In the genomic region with DNA sequence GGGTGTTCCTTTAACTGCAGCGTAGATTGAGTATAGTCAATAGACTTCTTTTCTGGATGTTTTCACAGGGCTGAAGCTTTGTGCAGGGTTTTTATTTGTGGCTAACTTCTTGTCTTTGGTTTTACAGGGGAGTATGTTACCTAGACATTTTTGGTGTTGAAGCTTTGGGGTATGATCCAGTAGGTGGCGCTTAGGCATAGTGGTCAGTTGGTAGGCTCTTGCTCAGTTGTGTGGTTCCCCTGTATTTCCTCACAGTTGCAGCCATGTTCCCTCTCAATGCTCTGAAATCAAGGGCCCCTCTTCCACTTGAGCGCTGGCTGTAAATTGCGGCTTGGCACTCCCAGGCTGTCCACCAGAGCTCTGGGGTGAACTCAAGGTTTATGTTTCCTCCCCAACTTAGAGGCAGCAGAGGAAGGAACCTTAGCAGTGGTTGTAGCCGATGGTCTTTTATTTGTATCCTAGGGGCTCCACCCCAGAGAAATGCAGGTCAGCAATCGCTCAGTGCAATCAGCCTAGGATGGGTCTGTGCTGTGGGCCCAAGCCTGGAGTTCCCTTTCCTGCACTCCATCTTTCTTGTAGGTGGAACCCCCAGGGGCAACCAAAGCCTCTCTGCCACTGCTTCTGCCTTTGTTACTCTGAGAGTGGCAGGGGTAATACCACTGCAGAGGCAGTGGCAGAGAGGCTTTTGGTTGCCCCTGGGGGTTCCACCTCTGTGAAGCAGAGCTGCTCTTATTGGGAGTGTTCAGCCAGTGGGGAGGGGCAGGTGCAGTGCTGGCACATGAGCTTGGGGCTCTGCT, we compare ENCODE assay signal across 8 cellular contexts.
DNase-seq lines count a peak whose midpoint lies in the region; ATAC-seq and TF ChIP-seq lines count a peak whose summit lies in the region.

No MANE protein-coding gene starts in this region.

- H3K4me3 ChIP-seq in AG04449 (ENCODE audit: low read depth, low read length) = no peak overlapping the region

- no peak overlapping the region for H3K4me3 Mint-ChIP-seq in activated naive CD8-positive, alpha-beta T cell treated with anti-CD3 and anti-CD28 coated beads, Interleukin-2, amount 50 U/mL, for 24 hours

- POLR2A ChIA-PET in AG04449 (lab: Yijun Ruan, JAX) = interaction anchor here (0.7 kb wide), 1 partner anchor 127 kb away, joined by 3 read pairs; no protein-coding TSS in a partner anchor

- no peaks in the 10 kb centered on the region for H3K36me3 Mint-ChIP-seq in activated naive CD8-positive, alpha-beta T cell treated with anti-CD3 and anti-CD28 coated beads, Interleukin-2, amount 50 U/mL, for 24 hours (ENCODE audit: low read depth)

- no peaks in the 10 kb centered on the region for H3K9me3 Mint-ChIP-seq in activated naive CD8-positive, alpha-beta T cell treated with anti-CD3 and anti-CD28 coated beads, Interleukin-2, amount 50 U/mL, for 24 hours

- no peak overlapping the region for H3K27ac Mint-ChIP-seq in activated naive CD8-positive, alpha-beta T cell treated with anti-CD3 and anti-CD28 coated beads, Interleukin-2, amount 50 U/mL, for 24 hours

- ATAC-seq in HG02798 (IDR thresholded peaks at IDR 0.05; ENCODE audit: poor library complexity, unreplicated experiment) = peak; percentile 76
- ATAC-seq in activated naive CD8-positive, alpha-beta T cell treated with anti-CD3 and anti-CD28 coated beads, Interleukin-2, amount 50 U/mL, for 24 hours = peak; percentile 48

- H3K27me3 Mint-ChIP-seq in activated naive CD8-positive, alpha-beta T cell treated with anti-CD3 and anti-CD28 coated beads, Interleukin-2, amount 50 U/mL, for 24 hours = peaks cover 6% of the 10 kb centered on the region

- CTCF ChIA-PET in AG04449 (lab: Yijun Ruan, JAX) = interaction anchor here (0.6 to 4.0 kb wide), 20 partner anchors 8 to 360 kb away, joined by 3 to 45 read pairs (median 3); partner anchors contain the start of gene ST8SIA1

- H3K4me1 Mint-ChIP-seq in activated naive CD8-positive, alpha-beta T cell treated with anti-CD3 and anti-CD28 coated beads, Interleukin-2, amount 50 U/mL, for 24 hours = peaks cover 9% of the 10 kb centered on the region

- TF ChIP-seq CTCF in AG04449 (IDR thresholded peaks at IDR 0.05; ENCODE audit: insufficient read depth, low read length, missing control alignments) (peak; percentile 33), GM12874 (IDR thresholded peaks at IDR 0.05; ENCODE audit: insufficient read depth, low read depth, low read length) (peak; percentile 59)

- DNase-seq in AG04449 (ENCODE audit: low read depth, low spot score) (peak; percentile 5), NCI-H82 treated with DMSO at 0.1 percent for 48 hours (lab: John Stamatoyannopoulos, UW; ENCODE audit: unreplicated experiment) (peak; percentile 2), hippocampal formation (lab: John Stamatoyannopoulos, UW) (peak; percentile 9 to 10), NCI-H2081 treated with DMSO at 0.1 percent for 48 hours (lab: John Stamatoyannopoulos, UW) (no peak)
- DNase-seq in activated naive CD8-positive, alpha-beta T cell treated with anti-CD3 and anti-CD28 coated beads, Interleukin-2, amount 50 U/mL, for 24 hours = peak; percentile 26
- peak; percentile 57 for DNase-seq in stimulated activated CD4-positive, alpha-beta T cell treated with anti-CD3 and anti-CD28 coated beads, Interleukin-15, amount 100 ng/mL, for 24 hours
